Comparison of ENCODE assay signal across 10 cellular contexts in the genomic region with DNA sequence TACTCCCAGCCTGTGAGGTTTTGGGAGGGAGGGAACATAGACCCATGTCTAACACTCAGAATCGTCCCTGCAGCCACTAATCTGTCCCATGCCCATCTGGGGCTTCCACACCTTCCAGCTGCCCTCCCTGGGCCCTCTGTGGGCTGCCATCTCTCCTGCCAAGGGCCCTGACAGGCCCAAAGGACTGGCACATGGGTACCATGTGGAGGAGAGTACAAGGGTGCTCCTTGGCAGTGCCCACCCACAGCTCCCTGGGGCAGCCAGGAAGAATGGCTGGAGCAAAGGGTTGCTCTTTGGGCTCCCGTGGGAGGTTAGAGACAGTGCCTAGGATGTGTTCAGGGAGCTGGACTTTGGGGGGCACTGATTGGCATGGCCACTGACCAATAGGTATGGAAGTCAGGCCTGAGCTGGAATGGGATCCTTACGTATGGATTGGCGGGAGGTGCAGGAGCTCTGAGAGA. TPM values are rescaled to one million over a fixed set of nuclear protein-coding genes. Genes with fewer than 3 reads are reported as not detected.
A peak's percentile ranks its signal among the peaks of the same experiment; 100 is the strongest.
DNase-seq lines count a peak whose midpoint lies in the region; ATAC-seq and TF ChIP-seq lines count a peak whose summit lies in the region.
"Had no signal": no experiment of that assay in that cellular context is flagged by ENCODE, and none has a peak within 500 bp of the region (broad histone marks: within the 10 kb centered on the region; RNA-seq: fewer than 3 reads in every experiment).

No MANE protein-coding gene starts in this region.

- H3K4ac ChIP-seq in neuronal stem cell (ENCODE audit: low read length) (no peak overlapping the region), mesenchymal stem cell (ENCODE audit: low read depth in 1 of 2, low read length in 2 of 2) (no peak overlapping the region)

- peak overlapping the region; percentile 56 for H3K18ac ChIP-seq in neuronal stem cell (ENCODE audit: low read length)
- H3K18ac ChIP-seq in mesenchymal stem cell (ENCODE audit: low read depth in 1 of 2, low read length in 2 of 2): no peak overlapping the region

- no peak overlapping the region for H3K14ac ChIP-seq in neuronal stem cell (ENCODE audit: low read length)
- H3K14ac ChIP-seq in mesenchymal stem cell (ENCODE audit: low read length in 2 of 2): no peak overlapping the region

- no peak overlapping the region for H3K27ac ChIP-seq in adrenal gland
- no peak overlapping the region for H3K27ac ChIP-seq in neuronal stem cell (replicated peaks; ENCODE audit: low read length)
- H3K27ac ChIP-seq in aorta (ENCODE audit: low read depth in 1 of 2, low read length in 2 of 2): no peak overlapping the region
- no peak overlapping the region for H3K27ac ChIP-seq in caudate nucleus (ENCODE audit: low read depth, low read length)
- H3K27ac ChIP-seq in mesenchymal stem cell (ENCODE audit: low read length, poor library complexity, severe bottlenecking): no peak overlapping the region

- H3K9me3 Mint-ChIP-seq in natural killer cell: no peaks in the 10 kb centered on the region
- H3K9me3 Mint-ChIP-seq in natural killer cell treated with Interleukin-12 subunit alpha and Interleukin-12 subunit beta and Interleukin-15 and Interleukin-18, amount 100 ng/mL, for 72 hours: no peaks in the 10 kb centered on the region

- no peak overlapping the region for H4K91ac ChIP-seq in neuronal stem cell (ENCODE audit: low read depth, low read length, poor library complexity)
- H4K91ac ChIP-seq in mesenchymal stem cell (ENCODE audit: low read length): no peak overlapping the region

- H3K4me3 Mint-ChIP-seq in natural killer cell: no peak overlapping the region
- H3K4me3 Mint-ChIP-seq in natural killer cell treated with Interleukin-12 subunit alpha and Interleukin-12 subunit beta and Interleukin-15 and Interleukin-18, amount 100 ng/mL, for 72 hours: no peak overlapping the region

- no peak overlapping the region for H3K23ac ChIP-seq in neuronal stem cell (ENCODE audit: low read depth, low read length, poor library complexity)
- H3K23ac ChIP-seq in mesenchymal stem cell (ENCODE audit: low read length in 2 of 2): no peak overlapping the region

- H2AK5ac ChIP-seq in neuronal stem cell (ENCODE audit: low read depth, low read length) (peak overlapping the region; percentile 45), mesenchymal stem cell (ENCODE audit: low read length, severe bottlenecking) (no peak overlapping the region)

- no peak overlapping the region for H2BK12ac ChIP-seq in neuronal stem cell (ENCODE audit: low read length)
- no peak overlapping the region for H2BK12ac ChIP-seq in mesenchymal stem cell (ENCODE audit: low read length in 2 of 2)

- H3K79me1 ChIP-seq in neuronal stem cell (ENCODE audit: low read depth, low read length): no peaks in the 10 kb centered on the region
- peaks cover 17% of the 10 kb centered on the region for H3K79me1 ChIP-seq in mesenchymal stem cell (replicated peaks; ENCODE audit: low read length, poor library complexity, severe bottlenecking)

- no peaks in the 10 kb centered on the region for H3K4me1 Mint-ChIP-seq in natural killer cell
- H3K4me1 Mint-ChIP-seq in natural killer cell treated with Interleukin-12 subunit alpha and Interleukin-12 subunit beta and Interleukin-15 and Interleukin-18, amount 100 ng/mL, for 72 hours (ENCODE audit: low read depth in 2 of 2): peaks cover 0 to 9% of the 10 kb centered on the region in 2 donors

- H4K8ac ChIP-seq in neuronal stem cell (ENCODE audit: low read depth, low read length): no peak overlapping the region
- H4K8ac ChIP-seq in mesenchymal stem cell (ENCODE audit: low read length): no peak overlapping the region

- H2BK5ac ChIP-seq in neuronal stem cell (ENCODE audit: low read length) (no peak overlapping the region), mesenchymal stem cell (ENCODE audit: low read depth, low read length, poor library complexity, severe bottlenecking) (no peak overlapping the region)

- TF ChIP-seq CTCF in natural killer cell (IDR thresholded peaks at IDR 0.05) (no peak), adrenal gland (IDR thresholded peaks at IDR 0.05) (no peak)

- TF ChIP-seq POLR2A in adrenal gland (IDR thresholded peaks at IDR 0.05): no peak

- H3K27me3 Mint-ChIP-seq in natural killer cell (ENCODE audit: low read depth in 2 of 2): no peaks in the 10 kb centered on the region
- peaks cover 0 to 2% of the 10 kb centered on the region in 2 donors for H3K27me3 Mint-ChIP-seq in natural killer cell treated with Interleukin-12 subunit alpha and Interleukin-12 subunit beta and Interleukin-15 and Interleukin-18, amount 100 ng/mL, for 72 hours

- H2BK15ac ChIP-seq in neuronal stem cell (ENCODE audit: low read length) (peak overlapping the region; percentile 47), mesenchymal stem cell (ENCODE audit: low read depth, poor library complexity, severe bottlenecking) (no peak overlapping the region)

- H3K9ac ChIP-seq in neuronal stem cell (ENCODE audit: low read depth, low read length, poor library complexity) (no peak overlapping the region), mesenchymal stem cell (ENCODE audit: low read length) (no peak overlapping the region)

- H3K27ac Mint-ChIP-seq in natural killer cell: no peak overlapping the region
- H3K27ac Mint-ChIP-seq in natural killer cell treated with Interleukin-12 subunit alpha and Interleukin-12 subunit beta and Interleukin-15 and Interleukin-18, amount 100 ng/mL, for 72 hours: no peak overlapping the region

- no peaks in the 10 kb centered on the region for H3K36me3 Mint-ChIP-seq in natural killer cell
- H3K36me3 Mint-ChIP-seq in natural killer cell treated with Interleukin-12 subunit alpha and Interleukin-12 subunit beta and Interleukin-15 and Interleukin-18, amount 100 ng/mL, for 72 hours: no peaks in the 10 kb centered on the region

- ATAC-seq in natural killer cell: no peak
- ATAC-seq in natural killer cell treated with Interleukin-12 subunit alpha and Interleukin-12 subunit beta and Interleukin-15 and Interleukin-18, amount 100 ng/mL, for 72 hours: no peak
- no peak for ATAC-seq in aorta (ENCODE audit: low FRiP score)

- no peaks in the 10 kb centered on the region for H3K4me1 ChIP-seq in adrenal gland (replicated peaks in 1 of 2)
- peaks cover 0 to 7% of the 10 kb centered on the region in 2 donors for H3K4me1 ChIP-seq in neuronal stem cell (ENCODE audit: control insufficient read depth in 2 of 2, insufficient read depth in 1 of 2, low read depth in 1 of 2, low read length in 2 of 2)
- H3K4me1 ChIP-seq in aorta (ENCODE audit: control insufficient read depth in 1 of 2, insufficient read depth in 2 of 2, low read length in 2 of 2): no peaks in the 10 kb centered on the region
- H3K4me1 ChIP-seq in mesenchymal stem cell (ENCODE audit: control insufficient read depth, insufficient read depth, low read depth, low read length): peaks cover 25% of the 10 kb centered on the region

- H3K4me2 ChIP-seq in neuronal stem cell (ENCODE audit: insufficient read depth, low read length, poor library complexity, severe bottlenecking) (no peak overlapping the region), mesenchymal stem cell (ENCODE audit: low read length, poor library complexity, severe bottlenecking) (no peak overlapping the region)

- H3K9me3 ChIP-seq in adrenal gland (replicated peaks in 1 of 3) (no peaks in the 10 kb centered on the region), neuronal stem cell (replicated peaks in 1 of 2; ENCODE audit: control insufficient read depth in 2 of 2, insufficient read depth in 1 of 2, low read depth in 1 of 2, low read length in 2 of 2) (peaks cover 0 to 3% of the 10 kb centered on the region in 2 donors), aorta (ENCODE audit: control insufficient read depth, low read length) (no peaks in the 10 kb centered on the region), mesenchymal stem cell (ENCODE audit: control insufficient read depth, low read length) (no peaks in the 10 kb centered on the region)

- 94 to 100% (median 98%) methylated on average over 3 to 4 of the region's 4 CpGs for WGBS in adrenal gland, 4 donors
- no CpG with 5 or more reads among the region's 4 CpGs for WGBS in neuronal stem cell (ENCODE audit: extremely low coverage in 2 of 2, insufficient read length in 2 of 2, insufficient replicate concordance in 1 of 2), 2 donors
- WGBS in aorta, 2 donors: 94 to 95% methylated on average over 4 of the region's 4 CpGs
- WGBS in mesenchymal stem cell: 97% methylated on average over 3 of the region's 4 CpGs

- no peak overlapping the region for H3K4me3 ChIP-seq in adrenal gland
- H3K4me3 ChIP-seq in neuronal stem cell (ENCODE audit: low read length in 2 of 2): no peak overlapping the region
- H3K4me3 ChIP-seq in aorta (ENCODE audit: low read length in 2 of 2): no peak overlapping the region
- no peak overlapping the region for H3K4me3 ChIP-seq in mesenchymal stem cell (ENCODE audit: insufficient read depth in 1 of 2, low read depth in 1 of 2, low read length in 2 of 2)
- H3K4me3 ChIP-seq: skin epidermis had no signal

- H3K27me3 ChIP-seq in adrenal gland (no peaks in the 10 kb centered on the region), neuronal stem cell (ENCODE audit: control insufficient read depth in 3 of 3, insufficient read depth in 3 of 3, low read depth in 1 of 3, low read length in 3 of 3) (peaks cover 0 to 6% (median 2%) of the 10 kb centered on the region in 3 experiments), aorta (ENCODE audit: control insufficient read depth in 1 of 2, insufficient read depth in 2 of 2, low read length in 1 of 2) (no peaks in the 10 kb centered on the region), mesenchymal stem cell (ENCODE audit: control insufficient read depth in 1 of 2, insufficient read depth in 1 of 2, low read length in 2 of 2) (peaks cover 0 to 29% of the 10 kb centered on the region in 2 experiments)

- H3K36me3 ChIP-seq in adrenal gland (replicated peaks in 1 of 2) (no peaks in the 10 kb centered on the region), neuronal stem cell (replicated peaks in 1 of 2; ENCODE audit: control insufficient read depth in 2 of 2, insufficient read depth in 2 of 2, low read length in 2 of 2) (peaks cover 0 to 3% of the 10 kb centered on the region in 2 donors), aorta (ENCODE audit: control insufficient read depth in 1 of 2, insufficient read depth in 2 of 2, low read length in 1 of 2) (no peaks in the 10 kb centered on the region), mesenchymal stem cell (ENCODE audit: control insufficient read depth in 1 of 2, insufficient read depth in 2 of 2, low read depth in 1 of 2, low read length in 2 of 2) (peaks cover 0 to 49% of the 10 kb centered on the region in 2 experiments)

- H2AFZ ChIP-seq in neuronal stem cell (ENCODE audit: low read length) (no peak overlapping the region), mesenchymal stem cell (ENCODE audit: low read depth, low read length) (no peak overlapping the region)

- DNase-seq in natural killer cell (peak; percentile 5), adrenal gland (peak in 5 of 7 donors; percentile 3 to 48 (median 13)), neuronal stem cell (ENCODE audit: low spot score) (no peak), aorta (peak; percentile 29 to 49), NCI-H2081 (lab: John Stamatoyannopoulos, UW) (no peak), caudate nucleus (lab: John Stamatoyannopoulos, UW) (no peak), mesenchymal stem cell (no peak)
- no peak for DNase-seq in natural killer cell treated with Interleukin-12 subunit alpha and Interleukin-12 subunit beta and Interleukin-15 and Interleukin-18, amount 100 ng/mL, for 72 hours (ENCODE audit: low spot score)
- DNase-seq: NCI-H446 had no signal

- intact Hi-C loops in natural killer cell (cut with micrococcal nuclease): no loop called here
- intact Hi-C loops in adrenal gland (cut with DNase I): loop anchor here in 1 of 2 donors (2.0 to 10.0 kb wide), 3 partner anchors 105 to 289 kb away; partner anchors contain the start of gene TSPAN18
- intact Hi-C loops in aorta (cut with DNase I): loop anchor here (2.0 to 10.0 kb wide), 4 partner anchors 105 to 483 kb away; partner anchors contain the start of gene TSPAN18 (in 2 of the 2)

- H2BK120ac ChIP-seq in neuronal stem cell (ENCODE audit: low read depth, low read length) (no peak overlapping the region), mesenchymal stem cell (ENCODE audit: low read depth, low read length) (no peak overlapping the region)

RNA-seq across cellular contexts. Expression of gene CD82, which starts 56.8 kb away (rescaled TPM):
- total RNA-seq in natural killer cell: 10 to 100 TPM; 11.6 to 42.1 (median 13.0) TPM
- total RNA-seq in natural killer cell treated with Interleukin-12 subunit alpha and Interleukin-12 subunit beta and Interleukin-15 and Interleukin-18, amount 100 ng/mL, for 72 hours: 100 to 1,000 TPM in 1 of 2 donors, 10 to 100 TPM in 1; 39.3 to 158 TPM
- total RNA-seq in adrenal gland: 10 to 100 TPM in 7 of 8 donors, 1 to 10 TPM in 1; 6.2 to 38.2 (median 21.2) TPM
- polyA plus RNA-seq in adrenal gland: 10 to 100 TPM in 2 of 3 donors, 1 to 10 TPM in 1; 5.4 to 53.4 (median 13.1) TPM
- polyA plus RNA-seq in neuronal stem cell (2013, experiment 1 of 2): 51.9 TPM
- 51.1 TPM for polyA plus RNA-seq in neuronal stem cell (2013, experiment 2 of 2)
- total RNA-seq in aorta: 10 to 100 TPM; 44.1 to 64.6 TPM
- polyA plus RNA-seq in aorta: 10 to 100 TPM; 21.0 to 48.2 TPM
- 196 TPM for polyA plus RNA-seq in mesenchymal stem cell (2013, experiment 1 of 2)
- polyA plus RNA-seq in mesenchymal stem cell (2013, experiment 2 of 2): 194 TPM

Comparison
In these comparisons a context has a peak if more than half of its experiments do, and no peak if none do; other contexts are left out.
1. DNase-seq: peak in natural killer cell (single experiment), adrenal gland (5 of 7) and aorta (2 of 2); none in natural killer cell treated with Interleukin-12 subunit alpha and Interleukin-12 subunit beta and Interleukin-15 and Interleukin-18, amount 100 ng/mL, for 72 hours (single experiment), neuronal stem cell (single experiment), NCI-H2081 (0 of 2), caudate nucleus (0 of 61) and mesenchymal stem cell (single experiment).